ENCODE assay signal across 9 cellular contexts in the genomic region with DNA sequence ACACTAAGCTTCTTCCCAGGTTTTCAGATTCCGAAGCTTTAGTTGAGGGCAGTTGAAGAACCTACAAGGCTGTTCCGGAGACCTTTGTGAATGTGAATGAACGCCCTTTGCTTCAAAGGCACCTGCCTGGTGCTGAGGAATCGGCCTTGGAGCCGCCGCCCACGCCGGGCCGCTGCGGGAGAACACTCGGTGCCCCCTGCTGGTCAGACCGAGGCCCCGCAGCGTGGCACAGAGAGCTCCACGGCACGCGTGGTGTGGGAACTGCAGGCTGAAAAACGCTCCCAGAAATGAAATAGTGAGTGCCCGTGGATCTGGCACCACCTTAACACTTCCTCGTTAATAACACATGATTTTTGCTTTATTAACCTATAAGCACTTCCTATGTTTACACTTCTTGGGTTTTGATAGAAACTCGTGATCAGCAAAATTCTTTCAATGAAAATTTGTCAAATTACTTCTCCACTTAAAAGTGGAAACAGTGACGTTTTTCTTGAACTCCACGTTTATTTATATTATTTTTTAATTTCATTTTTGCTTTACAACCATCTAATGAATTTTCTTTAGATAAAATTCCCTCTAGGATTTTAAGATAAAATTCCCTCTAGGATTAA.
DNase-seq lines count a peak whose midpoint lies in the region; ATAC-seq and TF ChIP-seq lines count a peak whose summit lies in the region.
"Had no signal": no experiment of that assay in that cellular context is flagged by ENCODE, and none has a peak within 500 bp of the region (broad histone marks: within the 10 kb centered on the region; RNA-seq: fewer than 3 reads in every experiment).

No MANE protein-coding gene starts in this region.

- H3K27me3 ChIP-seq in DND-41 (ENCODE audit: insufficient read depth, low read length, poor library complexity) (peaks cover 12% of the 10 kb centered on the region), gastrocnemius medialis (no peaks in the 10 kb centered on the region)
- H3K27me3 ChIP-seq: SJSA1 had no signal

- H3K4me3 ChIP-seq in DND-41 (ENCODE audit: low read depth in 1 of 2, low read length in 2 of 2): no peak overlapping the region
- H3K4me3 ChIP-seq in gastrocnemius medialis: no peak overlapping the region
- H3K4me3 ChIP-seq: SJSA1 had no signal

- H3K9ac ChIP-seq in DND-41 (ENCODE audit: low read depth, low read length): no peak overlapping the region

- H4K20me1 ChIP-seq in DND-41 (ENCODE audit: insufficient read depth, low read length): no peaks in the 10 kb centered on the region

- H3K36me3 Mint-ChIP-seq in Calu3 (ENCODE audit: insufficient read depth, unreplicated experiment): no peaks in the 10 kb centered on the region

- no peaks in the 10 kb centered on the region for H3K27me3 Mint-ChIP-seq in Calu3 (ENCODE audit: unreplicated experiment)

- TF ChIP-seq CTCF in DND-41 (IDR thresholded peaks at IDR 0.05; ENCODE audit: borderline replicate concordance, extremely low read depth, low read length, poor library complexity, severe bottlenecking): peak; percentile 81
- TF ChIP-seq CTCF in gastrocnemius medialis (IDR thresholded peaks at IDR 0.05 in 4 of 5, conservative IDR thresholded peaks at IDR 0.05 in 1 of 5): peak in 4 of 5 experiments; percentile 8 to 46 (median 38)
- TF ChIP-seq CTCF in Calu3 (IDR thresholded peaks at IDR 0.05; ENCODE audit: unreplicated experiment): no peak

- H3K9me3 Mint-ChIP-seq in Calu3 (ENCODE audit: low read depth, unreplicated experiment): peaks cover 8% of the 10 kb centered on the region

- H3K27ac ChIP-seq in DND-41 (ENCODE audit: low read length) (no peak overlapping the region), gastrocnemius medialis (no peak overlapping the region)
- H3K27ac ChIP-seq: SJSA1 had no signal

- H3K4me2 ChIP-seq in DND-41 (ENCODE audit: insufficient read depth, low read length): no peak overlapping the region

- CTCF ChIA-PET in Calu3 (lab: Charles Lee): interaction anchor here (0.5 kb wide), 1 partner anchor 511 kb away, joined by 3 read pairs; no protein-coding TSS in a partner anchor

- no peak overlapping the region for H3K4me3 Mint-ChIP-seq in Calu3 (ENCODE audit: low read depth, unreplicated experiment)

- intact Hi-C loops in head of caudate nucleus (cut with DNase I): no loop called here
- intact Hi-C loops in gastrocnemius medialis (cut with DNase I; ENCODE audit: low total_unique reads): no loop called here
- intact Hi-C loops in Calu3 (cut with micrococcal nuclease; ENCODE audit: unreplicated experiment): no loop called here

- H3K36me3 ChIP-seq in DND-41 (ENCODE audit: insufficient read depth, low read length) (no peaks in the 10 kb centered on the region), gastrocnemius medialis (no peaks in the 10 kb centered on the region)
- H3K36me3 ChIP-seq: SJSA1 had no signal

- H3K9me3 ChIP-seq in DND-41 (ENCODE audit: insufficient read depth, low read length, severe bottlenecking) (no peaks in the 10 kb centered on the region), gastrocnemius medialis (no peaks in the 10 kb centered on the region)
- H3K9me3 ChIP-seq: SJSA1 had no signal

- DNase-seq in DND-41 (peak; percentile 52), Kasumi-1 (lab: John Stamatoyannopoulos, UW) (peak; percentile 32 to 46), head of caudate nucleus (peak in 41 of 42 donors; percentile 30 to 84 (median 68)), gastrocnemius medialis (no peak), H4 (ENCODE audit: low spot score) (no peak), Calu3 (no peak)
- DNase-seq in activated CD4-positive, alpha-beta T cell treated with anti-CD3 and anti-CD28 coated beads, Interleukin-2, amount 50 U/mL, for 1 hour: peak; percentile 0

- no peak for TF ChIP-seq POLR2A in gastrocnemius medialis (IDR thresholded peaks at IDR 0.05)

- H3K4me1 ChIP-seq in DND-41 (ENCODE audit: insufficient read depth, low read length): no peaks in the 10 kb centered on the region
- H3K4me1 ChIP-seq in gastrocnemius medialis: no peaks in the 10 kb centered on the region
- H3K4me1 ChIP-seq: SJSA1 had no signal

- peak; percentile 83 for ATAC-seq in DND-41 (ENCODE audit: insufficient read depth, low read depth)
- ATAC-seq in gastrocnemius medialis: no peak
- ATAC-seq in GM19328 (IDR thresholded peaks at IDR 0.05; ENCODE audit: unreplicated experiment): no peak

- H3K4me1 Mint-ChIP-seq in Calu3 (ENCODE audit: low read depth, unreplicated experiment): no peaks in the 10 kb centered on the region

- H3K27ac Mint-ChIP-seq in Calu3 (ENCODE audit: unreplicated experiment): no peak overlapping the region

- H3K79me2 ChIP-seq in DND-41 (ENCODE audit: insufficient read depth, low read length): no peaks in the 10 kb centered on the region

- no TSS peak for BruUV-seq in Calu3 (replicated peaks; lab: Mats Ljungman, UMichigan)

- H2AFZ ChIP-seq in DND-41 (ENCODE audit: low read depth, low read length): no peak overlapping the region

- in situ Hi-C loops in gastrocnemius medialis (cut with MboI; ENCODE audit: low sequenced_read_pairs in 4 of 4): loop anchor here in 1 of 4 donors (10.0 kb wide), 1 partner anchor 242 kb away; no protein-coding TSS in a partner anchor

Comparison
In these comparisons a context has a peak if more than half of its experiments do, and no peak if none do; other contexts are left out.
1. DNase-seq: peak in DND-41 (single experiment), Kasumi-1 (2 of 2), activated CD4-positive, alpha-beta T cell treated with anti-CD3 and anti-CD28 coated beads, Interleukin-2, amount 50 U/mL, for 1 hour (single experiment) and head of caudate nucleus (41 of 42); none in gastrocnemius medialis (0 of 2), H4 (single experiment) and Calu3 (single experiment).